In the genomic region with DNA sequence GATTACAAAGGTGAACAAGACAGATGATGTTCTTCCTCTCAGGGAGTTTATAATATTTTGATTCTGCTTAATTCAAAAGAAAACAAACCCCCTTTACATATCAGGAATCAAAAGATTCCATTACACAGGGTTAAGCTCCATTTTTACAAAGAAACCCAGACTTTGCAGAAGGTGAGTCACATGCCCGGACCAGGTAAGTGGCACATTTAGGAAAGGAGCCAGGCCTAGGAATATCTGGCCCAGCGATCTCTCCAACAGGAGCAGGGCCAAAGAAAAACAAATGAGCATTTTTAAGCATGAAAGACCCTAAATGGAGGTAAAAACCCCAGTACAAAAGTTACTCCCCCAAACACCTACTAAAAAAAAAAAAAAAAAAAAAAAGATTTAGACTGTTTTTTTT, we compare ENCODE assay signal across 8 cellular contexts. TPM values are rescaled to one million over a fixed set of nuclear protein-coding genes. Genes with fewer than 3 reads are reported as not detected.
A peak's percentile ranks its signal among the peaks of the same experiment; 100 is the strongest.
DNase-seq lines count a peak whose midpoint lies in the region; ATAC-seq and TF ChIP-seq lines count a peak whose summit lies in the region.

No MANE protein-coding gene starts in this region.

- H3K36me3 ChIP-seq in heart right ventricle, result peaks cover 0 to 5% (median 0%) of the 10 kb centered on the region in 9 donors
- H3K36me3 ChIP-seq in body of pancreas (replicated peaks in 1 of 2; ENCODE audit: insufficient read depth in 1 of 2, low read depth in 2 of 2), result no peaks in the 10 kb centered on the region
- H3K36me3 ChIP-seq in mesodermal cell (ENCODE audit: control insufficient read depth, insufficient read depth, low read length), result peaks cover 15% of the 10 kb centered on the region
- no peaks in the 10 kb centered on the region for H3K36me3 ChIP-seq in uterus
- peaks cover 4% of the 10 kb centered on the region for H3K36me3 ChIP-seq in mucosa of descending colon (ENCODE audit: low read depth)

- 45 to 51% methylated on average over 2 of the region's 2 CpGs for WGBS in heart right ventricle, 2 donors
- WGBS in body of pancreas, 2 donors, result 5 to 6% methylated on average over 2 of the region's 2 CpGs
- WGBS in mesodermal cell (ENCODE audit: insufficient coverage in 2 of 2), 2 experiments, result 80% methylated on average over 1 of the region's 2 CpGs; no CpG with 5 or more reads in 1 of the 2 experiments

- H3K9me3 ChIP-seq in heart right ventricle, result peaks cover 0 to 8% (median 0%) of the 10 kb centered on the region in 11 donors
- H3K9me3 ChIP-seq in body of pancreas, result no peaks in the 10 kb centered on the region
- H3K9me3 ChIP-seq in mesodermal cell (ENCODE audit: control insufficient read depth, low read length), result peaks cover 17% of the 10 kb centered on the region
- H3K9me3 ChIP-seq in uterus, result no peaks in the 10 kb centered on the region
- peaks cover 4% of the 10 kb centered on the region for H3K9me3 ChIP-seq in mucosa of descending colon

- DNase-seq in heart right ventricle, result no peak
- DNase-seq in Right ventricle myocardium inferior (ENCODE audit: missing footprints), result no peak
- peak; percentile 29 to 70 (median 58) for DNase-seq in body of pancreas
- no peak for DNase-seq in uterus
- no peak for DNase-seq in NCI-H146 (lab: John Stamatoyannopoulos, UW)
- DNase-seq in mucosa of descending colon, result no peak
- DNase-seq in epidermal melanocyte (ENCODE audit: insufficient read length, low spot score), result no peak

- H3K4me1 ChIP-seq in heart right ventricle, result peaks cover 10 to 53% (median 34%) of the 10 kb centered on the region in 9 donors
- peaks cover 42% of the 10 kb centered on the region for H3K4me1 ChIP-seq in body of pancreas
- peaks cover 19% of the 10 kb centered on the region for H3K4me1 ChIP-seq in mesodermal cell (ENCODE audit: control insufficient read depth, insufficient read depth, low read length, poor library complexity, severe bottlenecking)
- no peaks in the 10 kb centered on the region for H3K4me1 ChIP-seq in uterus
- peaks cover 29% of the 10 kb centered on the region for H3K4me1 ChIP-seq in mucosa of descending colon (ENCODE audit: low read depth)

- no peak for TF ChIP-seq POLR2A in body of pancreas (IDR thresholded peaks at IDR 0.05)
- TF ChIP-seq POLR2A in uterus (IDR thresholded peaks at IDR 0.05), result no peak

- H3K4me3 ChIP-seq in heart right ventricle (peak overlapping the region in 9 of 10 donors; percentile 54 to 88 (median 81)), body of pancreas (no peak overlapping the region), mesodermal cell (ENCODE audit: extremely low read depth, insufficient read depth, low read length, poor library complexity, severe bottlenecking) (peak overlapping the region; percentile 54), uterus (peak overlapping the region; percentile 75 to 80), mucosa of descending colon (no peak overlapping the region)

- H3K27me3 ChIP-seq in heart right ventricle, result no peaks in the 10 kb centered on the region
- no peaks in the 10 kb centered on the region for H3K27me3 ChIP-seq in body of pancreas
- no peaks in the 10 kb centered on the region for H3K27me3 ChIP-seq in uterus

- peak overlapping the region; percentile 52 to 99 (median 95) for H3K27ac ChIP-seq in heart right ventricle
- peak overlapping the region; percentile 18 to 99 (median 95) for H3K27ac ChIP-seq in body of pancreas
- H3K27ac ChIP-seq in mesodermal cell (ENCODE audit: low read depth, low read length, severe bottlenecking), result no peak overlapping the region
- peak overlapping the region; percentile 93 for H3K27ac ChIP-seq in uterus

- no peak for TF ChIP-seq CTCF in heart right ventricle (IDR thresholded peaks at IDR 0.05)
- no peak for TF ChIP-seq CTCF in body of pancreas (IDR thresholded peaks at IDR 0.05)
- no peak for TF ChIP-seq CTCF in uterus (IDR thresholded peaks at IDR 0.05)
- no peak for TF ChIP-seq CTCF in mucosa of descending colon (IDR thresholded peaks at IDR 0.05)

- ATAC-seq in heart right ventricle (no peak), Right ventricle myocardium inferior (no peak), body of pancreas (no peak), mucosa of descending colon (no peak)

- intact Hi-C loops in heart right ventricle (cut with DNase I) (loop anchor here in 4 of 10 donors (5.0 to 10.0 kb wide), 3 partner anchors 50 to 418 kb away; a partner anchor contains a TSS), Right ventricle myocardium inferior (cut with DNase I) (loop anchor here (2.0 to 5.0 kb wide), 2 partner anchors 22 to 205 kb away; a partner anchor contains a TSS), body of pancreas (cut with DNase I) (no loop called here), uterus (cut with DNase I; ENCODE audit: low total_unique reads) (no loop called here), mucosa of descending colon (cut with DNase I, micrococcal nuclease) (no loop called here)

RNA-seq across cellular contexts. Expression of a gene that starts 1.1 kb away (rescaled TPM):
- total RNA-seq in heart right ventricle (10 to 100 TPM; 24.7 to 38.7 (median 31.4) TPM), Right ventricle myocardium inferior (30.1 TPM), body of pancreas (10 to 100 TPM in 1 of 2 donors, 1 to 10 TPM in 1; 5.9 to 32.2 TPM), uterus (10 to 100 TPM; 20.0 to 29.2 (median 27.0) TPM), mucosa of descending colon (10 to 100 TPM; 18.8 to 25.2 (median 20.7) TPM)
- polyA plus RNA-seq in heart right ventricle, result 10 to 100 TPM; 16.5 to 38.0 TPM
- 26.8 TPM for polyA plus RNA-seq in mesodermal cell (2013, experiment 1 of 2)
- 30.0 TPM for polyA plus RNA-seq in mesodermal cell (2013, experiment 2 of 2)

RNA-seq across cellular contexts. Expression of a gene that starts 50.0 kb away (rescaled TPM):
- 10 to 100 TPM; 30.4 to 63.6 (median 44.2) TPM for total RNA-seq in heart right ventricle
- polyA plus RNA-seq in heart right ventricle, result 10 to 100 TPM; 11.3 to 14.8 TPM
- 28.9 TPM for total RNA-seq in Right ventricle myocardium inferior
- 10 to 100 TPM; 23.7 to 25.9 TPM for total RNA-seq in body of pancreas
- 23.1 TPM for polyA plus RNA-seq in mesodermal cell (2013, experiment 1 of 2)
- 27.5 TPM for polyA plus RNA-seq in mesodermal cell (2013, experiment 2 of 2)
- total RNA-seq in uterus, result 10 to 100 TPM; 30.9 to 78.7 (median 52.1) TPM
- total RNA-seq in mucosa of descending colon, result 10 to 100 TPM; 45.7 to 75.8 (median 46.7) TPM

Comparison
In these comparisons a context has a peak if more than half of its experiments do, and no peak if none do; other contexts are left out.
1. DNase-seq: peak in body of pancreas (4 of 4); none in heart right ventricle (0 of 2), Right ventricle myocardium inferior (single experiment), uterus (0 of 2), NCI-H146 (single experiment), mucosa of descending colon (0 of 3) and epidermal melanocyte (single experiment).
2. H3K4me3 ChIP-seq: peak in heart right ventricle (9 of 10), mesodermal cell (single experiment) and uterus (2 of 2); none in body of pancreas (0 of 2) and mucosa of descending colon (single experiment).